ENCODE assay signal across 16 cellular contexts in genomic region chr10:44835300-44835699, GRCh38.
DNase-seq lines count a peak whose midpoint lies in the region; TF ChIP-seq lines count a peak whose summit lies in the region.
"Had no signal": no experiment of that assay in that cellular context is flagged by ENCODE, and none has a peak within 500 bp of the region (broad histone marks: within the 10 kb centered on the region; RNA-seq: fewer than 3 reads in every experiment).

No MANE protein-coding gene starts in this region.

- H3K9ac ChIP-seq in BLaER1 (no peak overlapping the region), mesenchymal stem cell (ENCODE audit: low read length) (no peak overlapping the region)

- no peak overlapping the region for H2BK120ac ChIP-seq in mesenchymal stem cell (ENCODE audit: low read depth, low read length)

- H3K4ac ChIP-seq in mesenchymal stem cell (ENCODE audit: low read depth in 1 of 2, low read length in 2 of 2): no peak overlapping the region

- CTCF ChIA-PET in HEK293 (lab: Yijun Ruan, JAX): interaction anchor here (1.1 kb wide), 1 partner anchor 23 kb away, joined by 4 read pairs; no protein-coding TSS in a partner anchor

- no peak overlapping the region for H3K23ac ChIP-seq in mesenchymal stem cell (ENCODE audit: low read length in 2 of 2)

- no peak overlapping the region for H4K91ac ChIP-seq in mesenchymal stem cell (ENCODE audit: low read length)

- WGBS in mesenchymal stem cell: 58% methylated on average over 1 of the region's 2 CpGs
- WGBS in hepatocyte (ENCODE audit: low lambda C conversion rate, missing lambda C conversion rate): 59% methylated on average over 2 of the region's 2 CpGs

- H2BK5ac ChIP-seq in mesenchymal stem cell (ENCODE audit: low read depth, low read length, poor library complexity, severe bottlenecking): no peak overlapping the region

- no peak overlapping the region for H3K4me3 ChIP-seq in BLaER1
- no peak overlapping the region for H3K4me3 ChIP-seq in HEK293 (ENCODE audit: low read depth, low read length)
- H3K4me3 ChIP-seq in mesenchymal stem cell (ENCODE audit: insufficient read depth in 1 of 2, low read depth in 1 of 2, low read length in 2 of 2): no peak overlapping the region
- H3K4me3 ChIP-seq in hepatocyte: no peak overlapping the region
- H3K4me3 ChIP-seq: A549, HAP-1 had no signal

- H3K36me3 ChIP-seq in BLaER1: no peaks in the 10 kb centered on the region
- H3K36me3 ChIP-seq in HEK293 (ENCODE audit: control insufficient read depth in 2 of 2, insufficient read depth in 1 of 2, low read length in 2 of 2): no peaks in the 10 kb centered on the region
- H3K36me3 ChIP-seq in mesenchymal stem cell (ENCODE audit: control insufficient read depth in 1 of 2, insufficient read depth in 2 of 2, low read depth in 1 of 2, low read length in 2 of 2): no peaks in the 10 kb centered on the region
- H3K36me3 ChIP-seq in hepatocyte (replicated peaks; ENCODE audit: insufficient read depth, low read depth): no peaks in the 10 kb centered on the region
- H3K36me3 ChIP-seq: HAP-1 had no signal

- DNase-seq in NCI-H748 (lab: John Stamatoyannopoulos, UW; ENCODE audit: unreplicated experiment) (peak; percentile 45), mesenchymal stem cell (peak; percentile 33), caudate nucleus (lab: John Stamatoyannopoulos, UW) (no peak), hepatocyte (ENCODE audit: low spot score) (no peak), AG08396 (ENCODE audit: low spot score) (no peak)
- DNase-seq: 8988T; ACHN; CD4-positive, alpha-beta T cell; CD8-positive, alpha-beta memory T cell; DMS 273 treated with DMSO at 0.1 percent for 48 hours; DND-41; GOT3 had no signal

- POLR2A ChIA-PET in HEK293 (lab: Yijun Ruan, JAX): no interaction called here

- H3K4me1 ChIP-seq in BLaER1: peaks cover 56% of the 10 kb centered on the region
- H3K4me1 ChIP-seq in HEK293 (ENCODE audit: control insufficient read depth, insufficient read depth, low read length): peaks cover 5% of the 10 kb centered on the region
- H3K4me1 ChIP-seq in mesenchymal stem cell (ENCODE audit: control insufficient read depth, insufficient read depth, low read depth, low read length): peaks cover 4% of the 10 kb centered on the region
- H3K4me1 ChIP-seq in hepatocyte (ENCODE audit: insufficient read depth): no peaks in the 10 kb centered on the region
- H3K4me1 ChIP-seq: A549, HAP-1 had no signal

- H4K20me1 ChIP-seq in BLaER1: no peaks in the 10 kb centered on the region
- H4K20me1 ChIP-seq in hepatocyte (ENCODE audit: insufficient read depth, poor library complexity, severe bottlenecking): no peaks in the 10 kb centered on the region

- H3K27ac ChIP-seq in BLaER1 (no peak overlapping the region), HEK293 (ENCODE audit: extremely low read depth, low read depth, low read length) (no peak overlapping the region; the same call in 1 of the 2 replicates), mesenchymal stem cell (ENCODE audit: low read length, poor library complexity, severe bottlenecking) (no peak overlapping the region), caudate nucleus (ENCODE audit: low read depth, low read length) (no peak overlapping the region), hepatocyte (no peak overlapping the region)
- H3K27ac ChIP-seq: A549 had no signal

- TF ChIP-seq CTCF in HEK293 (tag by site-specific recombination; IDR thresholded peaks at IDR 0.05) (no peak), hepatocyte (IDR thresholded peaks at IDR 0.05; ENCODE audit: poor library complexity) (no peak)

- H2AFZ ChIP-seq in mesenchymal stem cell (ENCODE audit: low read depth, low read length) (no peak overlapping the region), hepatocyte (no peak overlapping the region)

- H3K79me2 ChIP-seq in hepatocyte: no peaks in the 10 kb centered on the region

- peak overlapping the region; percentile 44; the same call in 1 of the 2 replicates for H3K4me2 ChIP-seq in BLaER1
- H3K4me2 ChIP-seq in mesenchymal stem cell (ENCODE audit: low read length, poor library complexity, severe bottlenecking): no peak overlapping the region
- H3K4me2 ChIP-seq in hepatocyte: no peak overlapping the region
- H3K4me2 ChIP-seq: A549 had no signal

- H3K27me3 ChIP-seq in BLaER1 (no peaks in the 10 kb centered on the region), mesenchymal stem cell (ENCODE audit: control insufficient read depth in 1 of 2, insufficient read depth in 1 of 2, low read length in 2 of 2) (no peaks in the 10 kb centered on the region), hepatocyte (no peaks in the 10 kb centered on the region)

- no peak overlapping the region for H2BK12ac ChIP-seq in mesenchymal stem cell (ENCODE audit: low read length in 2 of 2)

- no peak overlapping the region for H4K8ac ChIP-seq in mesenchymal stem cell (ENCODE audit: low read length)

- no peak overlapping the region for H3K18ac ChIP-seq in mesenchymal stem cell (ENCODE audit: low read depth in 1 of 2, low read length in 2 of 2)

- no peak overlapping the region for H3K14ac ChIP-seq in mesenchymal stem cell (ENCODE audit: low read length in 2 of 2)

- H3K9me2 ChIP-seq in hepatocyte (replicated peaks; ENCODE audit: insufficient read depth): no peaks in the 10 kb centered on the region

- H2BK15ac ChIP-seq in mesenchymal stem cell (ENCODE audit: low read depth, poor library complexity, severe bottlenecking): no peak overlapping the region

- no peaks in the 10 kb centered on the region for H3K79me1 ChIP-seq in mesenchymal stem cell (replicated peaks; ENCODE audit: low read length, poor library complexity, severe bottlenecking)

- no peak overlapping the region for H2AK5ac ChIP-seq in mesenchymal stem cell (ENCODE audit: low read length, severe bottlenecking)

- H3K9me3 ChIP-seq in BLaER1 (no peaks in the 10 kb centered on the region), HEK293 (ENCODE audit: control insufficient read depth, insufficient read depth, low read depth, low read length) (no peaks in the 10 kb centered on the region), mesenchymal stem cell (ENCODE audit: control insufficient read depth, low read length) (no peaks in the 10 kb centered on the region), hepatocyte (ENCODE audit: low read depth) (no peaks in the 10 kb centered on the region)
- H3K9me3 ChIP-seq: A549, HAP-1 had no signal

TF ChIP-seq in HEK293, 187 proteins besides CTCF, POLR2A, EP300 and RAD21 (continues in another document):
- TF ChIP-seq ZNF37A (tag by site-specific recombination; IDR thresholded peaks at IDR 0.05) (no peak), ZNF174 (tag by site-specific recombination; IDR thresholded peaks at IDR 0.05) (no peak), ZBTB49 (tag by site-specific recombination; IDR thresholded peaks at IDR 0.05; ENCODE audit: low read depth) (no peak), ZNF555 (tag by site-specific recombination; conservative IDR thresholded peaks at IDR 0.05) (no peak), TCF7L2 (IDR thresholded peaks at IDR 0.05; ENCODE audit: borderline replicate concordance, low read depth, low read length) (peak; percentile 61; the same call in 1 of the 2 replicates), ZEB2 (tag by site-specific recombination; IDR thresholded peaks at IDR 0.05) (no peak)

Comparison
In these comparisons a context has a peak if more than half of its experiments do, and no peak if none do; other contexts are left out.
1. DNase-seq: peak in NCI-H748 (single experiment) and mesenchymal stem cell (single experiment); none in caudate nucleus (0 of 61), hepatocyte (single experiment) and AG08396 (single experiment).